11 cellular contexts compared by ENCODE assay signal in the genomic region with DNA sequence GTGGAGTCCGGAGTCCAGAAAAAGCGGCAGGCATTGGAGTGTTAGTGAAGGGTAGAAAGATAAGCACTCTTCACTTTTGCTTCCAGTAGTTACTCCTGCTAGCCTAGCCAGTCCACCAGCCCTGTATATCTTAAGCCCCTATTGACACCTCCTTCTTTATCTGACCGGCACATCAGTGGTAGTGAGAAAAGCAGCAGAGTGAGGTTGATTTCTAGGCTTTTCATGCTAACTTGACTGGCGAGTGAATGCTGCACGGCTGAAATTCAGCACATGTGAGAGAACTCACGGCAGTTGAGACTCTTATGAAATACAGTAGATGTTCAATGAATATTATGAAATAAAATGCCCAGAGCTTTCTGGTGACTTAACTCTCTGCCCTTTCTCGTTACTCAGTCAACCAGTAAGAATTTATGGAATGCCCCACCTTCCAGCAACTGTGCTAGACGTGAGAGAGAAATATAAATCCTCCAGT.
DNase-seq lines count a peak whose midpoint lies in the region; ATAC-seq and TF ChIP-seq lines count a peak whose summit lies in the region.
"Had no signal": no experiment of that assay in that cellular context is flagged by ENCODE, and none has a peak within 500 bp of the region (broad histone marks: within the 10 kb centered on the region; RNA-seq: fewer than 3 reads in every experiment).

No MANE protein-coding gene starts in this region.

- H2BK12ac ChIP-seq in trophoblast cell (ENCODE audit: low read length) = no peak overlapping the region

- H3K9me3 ChIP-seq in PC-9 (ENCODE audit: insufficient read depth, low read depth) = peaks cover 5% of the 10 kb centered on the region; the same call in 1 of the 2 replicates
- no peaks in the 10 kb centered on the region for H3K9me3 ChIP-seq in trophoblast cell (ENCODE audit: insufficient read depth, low read depth, low read length)
- H3K9me3 ChIP-seq: Peyer's patch had no signal

- WGBS in trophoblast cell (ENCODE audit: extremely low coverage, insufficient coverage, insufficient read length) = no CpG with 5 or more reads among the region's 8 CpGs

- H3K4ac ChIP-seq in trophoblast cell (ENCODE audit: low read depth, low read length) = no peak overlapping the region

- H3K4me1 ChIP-seq in PC-9 (replicated peaks; ENCODE audit: insufficient read depth) (peaks cover 36% of the 10 kb centered on the region), trophoblast cell (ENCODE audit: control insufficient read depth in 1 of 2, insufficient read depth in 2 of 2, low read length in 2 of 2) (peaks cover 3 to 10% of the 10 kb centered on the region in 2 experiments)
- H3K4me1 ChIP-seq: Peyer's patch had no signal

- no peak overlapping the region for H3K18ac ChIP-seq in trophoblast cell (ENCODE audit: low read length)

- H3K14ac ChIP-seq in trophoblast cell (ENCODE audit: low read length) = no peak overlapping the region

- DNase-seq in GM03348 (ENCODE audit: low spot score) = peak; percentile 77
- DNase-seq in PC-9 = peak; percentile 31 to 93
- DNase-seq in fibroblast of mammary gland (ENCODE audit: low read depth) = peak; percentile 24
- peak; percentile 66 to 85 for DNase-seq in trophoblast cell
- DNase-seq in AML-193 (lab: John Stamatoyannopoulos, UW) = no peak
- no peak for DNase-seq in GM19240 (ENCODE audit: insufficient read length, low spot score)
- DNase-seq: activated naive CD8-positive, alpha-beta T cell treated with anti-CD3 and anti-CD28 coated beads, Interleukin-2, amount 10 ng/mL, durations not matched to agents 7 days and 5 days; DND-41; Peyer's patch had no signal

- CTCF ChIA-PET in PC-9 (lab: Charles Lee) = no interaction called here

- H2AK5ac ChIP-seq in trophoblast cell (ENCODE audit: low read length) = no peak overlapping the region

- no TSS peak for BruUV-seq in PC-9 (replicated peaks; lab: Mats Ljungman, UMichigan)

- no peak overlapping the region for H2BK120ac ChIP-seq in trophoblast cell (ENCODE audit: insufficient read depth, low read length, poor library complexity)

- peaks cover 6% of the 10 kb centered on the region; the same call in 1 of the 2 replicates for H3F3A ChIP-seq in PC-9 (ENCODE audit: insufficient read depth, low read depth)

- no peak overlapping the region for H3K9ac ChIP-seq in trophoblast cell (ENCODE audit: low read length)

- peak overlapping the region; percentile 24; the same call in 1 of the 2 replicates for H3K4me3 ChIP-seq in PC-9
- no peak overlapping the region for H3K4me3 ChIP-seq in fibroblast of mammary gland (ENCODE audit: control insufficient read depth, low read depth, low read length)
- no peak overlapping the region for H3K4me3 ChIP-seq in trophoblast cell (ENCODE audit: low read depth, low read length)
- H3K4me3 ChIP-seq: Peyer's patch had no signal

- H4K20me1 ChIP-seq in PC-9 (ENCODE audit: insufficient read depth) = no peaks in the 10 kb centered on the region

- H4K8ac ChIP-seq in trophoblast cell (ENCODE audit: low read depth, low read length) = no peak overlapping the region

- no peaks in the 10 kb centered on the region for H3K79me1 ChIP-seq in trophoblast cell (ENCODE audit: low read length)

- no peak overlapping the region; the same call in 1 of the 2 replicates for H2AFZ ChIP-seq in PC-9
- no peak overlapping the region for H2AFZ ChIP-seq in trophoblast cell (ENCODE audit: insufficient read depth, low read length, poor library complexity)

- H3K4me2 ChIP-seq in PC-9 (peak overlapping the region; percentile 75), trophoblast cell (ENCODE audit: low read length) (peak overlapping the region; percentile 17)

- H4K12ac ChIP-seq in trophoblast cell (ENCODE audit: low read depth, low read length) = no peak overlapping the region

- H3K9me2 ChIP-seq in PC-9 (ENCODE audit: insufficient read depth) = no peaks in the 10 kb centered on the region

- no peak overlapping the region for H2BK5ac ChIP-seq in trophoblast cell (ENCODE audit: low read depth, low read length, poor library complexity)

- no peak for TF ChIP-seq CTCF in PC-9 (conservative IDR thresholded peaks at IDR 0.05)
- TF ChIP-seq CTCF in fibroblast of mammary gland (conservative IDR thresholded peaks at IDR 0.05; ENCODE audit: control insufficient read depth, insufficient read depth, low read depth, low read length) = no peak

- ATAC-seq in GM18907 (IDR thresholded peaks at IDR 0.05; ENCODE audit: unreplicated experiment) = no peak
- ATAC-seq in GM19023 (IDR thresholded peaks at IDR 0.05; ENCODE audit: unreplicated experiment) = no peak

- intact Hi-C loops in PC-9 (cut with micrococcal nuclease; ENCODE audit: unreplicated experiment) = loop anchor here (2.0 kb wide), 1 partner anchor 255 kb away; no protein-coding TSS in a partner anchor

- no peak overlapping the region for H4K91ac ChIP-seq in trophoblast cell (ENCODE audit: low read depth, low read length)

- POLR2A ChIA-PET in PC-9 (lab: Charles Lee; ENCODE audit: unreplicated experiment) = interaction anchor here (0.7 kb wide), 1 partner anchor 67 kb away, joined by 7 read pairs; no protein-coding TSS in a partner anchor

- no peaks in the 10 kb centered on the region for H3K79me2 ChIP-seq in PC-9 (ENCODE audit: low read depth)
- no peaks in the 10 kb centered on the region for H3K79me2 ChIP-seq in trophoblast cell (ENCODE audit: control insufficient read depth, insufficient read depth, low read length, poor library complexity)

- H3K27me3 ChIP-seq in PC-9 (ENCODE audit: insufficient read depth, low read depth) (no peaks in the 10 kb centered on the region), trophoblast cell (ENCODE audit: insufficient read depth, low read length) (no peaks in the 10 kb centered on the region)
- H3K27me3 ChIP-seq: Peyer's patch had no signal

- H3K27ac ChIP-seq in PC-9 (peak overlapping the region; percentile 8; the same call in 1 of the 2 replicates), trophoblast cell (ENCODE audit: low read depth, low read length) (no peak overlapping the region)
- H3K27ac ChIP-seq: Peyer's patch had no signal

- H3K36me3 ChIP-seq in PC-9 (ENCODE audit: low read depth) (no peaks in the 10 kb centered on the region), trophoblast cell (ENCODE audit: control insufficient read depth in 1 of 2, insufficient read depth in 2 of 2, low read length in 2 of 2) (no peaks in the 10 kb centered on the region)
- H3K36me3 ChIP-seq: Peyer's patch had no signal

- H3K23ac ChIP-seq in trophoblast cell (ENCODE audit: low read length) = no peak overlapping the region

Comparison
In these comparisons a context has a peak if more than half of its experiments do, and no peak if none do; other contexts are left out.
1. DNase-seq: peak in GM03348 (single experiment), PC-9 (2 of 2), fibroblast of mammary gland (single experiment) and trophoblast cell (2 of 2); none in AML-193 (0 of 2) and GM19240 (single experiment).